In genomic region chr11:124762077-124762623, GRCh38 we compare ENCODE assay signal across 8 cellular contexts.
A peak's percentile ranks its signal among the peaks of the same experiment; 100 is the strongest.
DNase-seq lines count a peak whose midpoint lies in the region; ATAC-seq and TF ChIP-seq lines count a peak whose summit lies in the region.

TSS of gene ESAM (minus strand) at chr11:124762290. CDS start at chr11:124762154, 136 bp downstream.

- H3K36me3 Mint-ChIP-seq in memory B cell: peaks cover 2% of the 10 kb centered on the region

- H3K4me2 ChIP-seq in BLaER1 treated with 17β-estradiol and CSF1 and Interleukin-3, amounts not matched to agents 10 nM and 100 nM: peak within 1 kb of the TSS; percentile 96 to 100 (median 100)

- peak within 1 kb of the TSS in 4 of 11 experiments; percentile 16 to 78 (median 51); a peak in 4 of 22 replicates for H3K27ac ChIP-seq in BLaER1 treated with 17β-estradiol and CSF1 and Interleukin-3, amounts not matched to agents 10 nM and 100 nM
- peak within 1 kb of the TSS; percentile 94 to 99 for H3K27ac ChIP-seq in coronary artery

- H3K9me3 Mint-ChIP-seq in memory B cell: no peaks in the 10 kb centered on the region

- peaks cover 0 to 42% (median 0%) of the 10 kb centered on the region in 11 experiments; a peak in 9 of 22 replicates for H3K27me3 ChIP-seq in BLaER1 treated with 17β-estradiol and CSF1 and Interleukin-3, amounts not matched to agents 10 nM and 100 nM

- peak within 1 kb of the TSS; percentile 96 for H3K4me3 Mint-ChIP-seq in memory B cell

- ATAC-seq in GM19395 (IDR thresholded peaks at IDR 0.05; ENCODE audit: unreplicated experiment): peak; percentile 56
- peak; percentile 66 for ATAC-seq in HG03521 (IDR thresholded peaks at IDR 0.05; ENCODE audit: unreplicated experiment)
- ATAC-seq in memory B cell (ENCODE audit: low read depth): peak; percentile 62

- H3K4me3 ChIP-seq in BLaER1 treated with 17β-estradiol and CSF1 and Interleukin-3, amounts not matched to agents 10 nM and 100 nM: peak within 1 kb of the TSS; percentile 63 to 77 (median 68)
- H3K4me3 ChIP-seq in WI38 (ENCODE audit: low read depth, low read length) (peak within 1 kb of the TSS; percentile 54), coronary artery (peak within 1 kb of the TSS; percentile 92)

- peak within 1 kb of the TSS; percentile 43 to 80 (median 67) for H3K9ac ChIP-seq in BLaER1 treated with 17β-estradiol and CSF1 and Interleukin-3, amounts not matched to agents 10 nM and 100 nM

- DNase-seq in coronary artery (ENCODE audit: low spot score): no peak
- peak; percentile 62 to 71 for DNase-seq in memory B cell (ENCODE audit: low spot score in 2 of 2)
- peak; percentile 79 for DNase-seq in stimulated activated CD8-positive, alpha-beta memory T cell treated with anti-CD3 and anti-CD28 coated beads, Interleukin-4, amount 100 ng/mL, for 48 hours
- DNase-seq in NCI-H2029 treated with DMSO at 0.1 percent for 48 hours (lab: John Stamatoyannopoulos, UW): no peak

- peak within 1 kb of the TSS; percentile 69 for H3K27ac Mint-ChIP-seq in memory B cell

- peaks cover 0 to 41% (median 28%) of the 10 kb centered on the region in 11 experiments; a peak in 18 of 22 replicates for H4K20me1 ChIP-seq in BLaER1 treated with 17β-estradiol and CSF1 and Interleukin-3, amounts not matched to agents 10 nM and 100 nM

- H3K4me1 Mint-ChIP-seq in memory B cell: peaks cover 37% of the 10 kb centered on the region

- peaks cover 0 to 9% (median 0%) of the 10 kb centered on the region in 11 experiments; a peak in 1 of 22 replicates for H3K9me3 ChIP-seq in BLaER1 treated with 17β-estradiol and CSF1 and Interleukin-3, amounts not matched to agents 10 nM and 100 nM (replicated peaks in 1 of 11)

- TF ChIP-seq CTCF in WI38 (IDR thresholded peaks at IDR 0.05; ENCODE audit: low read depth, low read length) (no peak), coronary artery (IDR thresholded peaks at IDR 0.05) (no peak)

- H3K4me1 ChIP-seq in BLaER1 treated with 17β-estradiol and CSF1 and Interleukin-3, amounts not matched to agents 10 nM and 100 nM: peaks cover 42 to 59% (median 54%) of the 10 kb centered on the region in 10 experiments

- peaks cover 11% of the 10 kb centered on the region for H3K27me3 Mint-ChIP-seq in memory B cell

- peaks cover 5 to 32% (median 22%) of the 10 kb centered on the region in 11 experiments for H3K36me3 ChIP-seq in BLaER1 treated with 17β-estradiol and CSF1 and Interleukin-3, amounts not matched to agents 10 nM and 100 nM

Comparison
In these comparisons a context has a peak if more than half of its experiments do, and no peak if none do; other contexts are left out.
1. DNase-seq: peak in memory B cell (2 of 2) and stimulated activated CD8-positive, alpha-beta memory T cell treated with anti-CD3 and anti-CD28 coated beads, Interleukin-4, amount 100 ng/mL, for 48 hours (single experiment); none in coronary artery (single experiment) and NCI-H2029 treated with DMSO at 0.1 percent for 48 hours (single experiment).
2. Peak in every context shown above with its lines, with median percentiles within 50 percentile points of each other: H3K4me3 ChIP-seq and ATAC-seq.